In the genomic region with DNA sequence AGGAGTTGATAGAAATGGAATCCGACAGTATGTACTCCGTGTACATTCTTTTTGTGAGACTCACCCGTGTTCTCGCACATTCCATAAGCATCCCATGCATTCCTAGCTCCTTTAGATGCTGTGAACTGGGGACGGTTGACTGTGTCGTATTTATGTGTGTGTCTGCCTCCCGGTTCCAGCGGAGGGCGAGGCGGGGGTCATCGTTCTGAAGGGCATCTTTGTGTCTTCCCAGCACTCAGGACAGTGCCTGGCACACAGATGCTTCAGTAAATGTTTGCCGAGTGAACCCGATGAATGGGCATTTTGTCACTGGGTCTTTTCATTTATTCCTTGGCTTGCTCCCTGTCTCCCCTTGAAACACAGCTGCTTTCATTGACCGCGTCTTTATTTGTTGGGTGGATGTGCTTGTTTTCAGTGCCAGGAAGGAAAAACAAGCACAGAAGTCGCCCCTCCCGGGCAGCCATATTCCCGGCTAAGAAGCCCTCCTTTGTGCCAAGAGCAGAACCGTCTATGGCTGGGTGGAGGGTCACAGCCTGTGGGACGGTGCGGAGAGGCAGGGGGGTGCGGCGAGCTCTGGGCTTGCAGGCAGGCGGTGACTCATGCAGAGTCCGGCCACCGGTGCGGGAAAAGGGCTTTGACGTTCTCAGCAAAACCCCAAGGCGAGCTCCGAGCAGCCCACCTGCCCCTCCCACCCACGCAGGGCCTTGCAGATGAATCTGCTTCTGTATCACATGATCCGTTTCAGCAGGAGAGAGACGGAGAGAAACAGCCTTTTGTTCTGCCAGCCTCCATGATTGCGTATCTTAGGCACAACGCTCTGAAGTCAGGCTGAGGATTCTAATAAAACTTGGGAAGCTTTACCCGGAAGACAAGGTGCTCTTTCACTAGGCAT, we compare ENCODE assay signal across 8 cellular contexts. TPM values are rescaled to one million over a fixed set of nuclear protein-coding genes. Genes with fewer than 3 reads are reported as not detected.
DNase-seq lines count a peak whose midpoint lies in the region; ATAC-seq, FAIRE-seq and TF ChIP-seq lines count a peak whose summit lies in the region.

No MANE protein-coding gene starts in this region.

- H3K14ac ChIP-seq in H1 (ENCODE audit: insufficient read length), result no peak overlapping the region

- 51% methylated on average over 26 of the region's 36 CpGs for WGBS in A549 (ENCODE audit: missing lambda C conversion rate)
- WGBS in H1 (ENCODE audit: extremely low coverage in 1 of 2, insufficient coverage in 1 of 2, insufficient read length in 1 of 2, insufficient replicate concordance in 2 of 2, low coverage in 1 of 2, low lambda C conversion rate in 2 of 2, missing lambda C conversion rate in 1 of 2), 2 experiments, result 63% methylated on average over 36 of the region's 36 CpGs; no CpG with 5 or more reads in 1 of the 2 experiments
- 25 to 29% methylated on average over 36 of the region's 36 CpGs for WGBS in aorta, 2 donors

- FAIRE-seq in A549 (lab: Jason Lieb, UNC), result no peak
- FAIRE-seq in H1 (lab: Jason Lieb, UNC), result no peak

- H4K8ac ChIP-seq in H1 (ENCODE audit: extremely low read depth, insufficient read depth, low read length), result peak overlapping the region; percentile 52

- peak overlapping the region; percentile 56 for H3K18ac ChIP-seq in H1 (ENCODE audit: extremely low read depth, low read length)

- H3K79me2 ChIP-seq in H1 (ENCODE audit: control insufficient read depth in 1 of 2, insufficient read depth in 2 of 2, low read length in 2 of 2), result no peaks in the 10 kb centered on the region

- H3K4me2 ChIP-seq in A549, result peak overlapping the region; percentile 70
- H3K4me2 ChIP-seq in H1 (ENCODE audit: insufficient read depth in 1 of 2, low read depth in 2 of 2, low read length in 2 of 2), result peak overlapping the region; percentile 45 to 53; a peak in 3 of 4 replicates

- H2BK5ac ChIP-seq in H1 (ENCODE audit: low read depth, low read length), result peak overlapping the region; percentile 61; the same call in 1 of the 2 replicates

- H2AFZ ChIP-seq in H1 (ENCODE audit: low read length), result peak overlapping the region; percentile 94

- peak; percentile 44 to 65; a peak in 4 of 6 replicates for ATAC-seq in A549
- ATAC-seq in aorta (ENCODE audit: low FRiP score), result peak; percentile 65

- peak overlapping the region; percentile 63 for H4K91ac ChIP-seq in H1 (replicated peaks; ENCODE audit: insufficient read length, low read length)

- CTCF ChIA-PET in A549 (lab: Yijun Ruan, JAX), result interaction anchor here (0.6 to 6.8 kb wide), 7 partner anchors 9 to 494 kb away, joined by 3 to 54 read pairs (median 3); a partner anchor contains a TSS
- CTCF ChIA-PET in H1 (lab: Charles Lee; ENCODE audit: partially characterized antibody), result interaction anchor here (0.5 to 12.9 kb wide), 17 partner anchors 11 to 857 kb away, joined by 3 to 263 read pairs (median 3); a partner anchor contains a TSS

- no peaks in the 10 kb centered on the region for H3K23me2 ChIP-seq in H1 (ENCODE audit: low read depth, low read length)

- no peak overlapping the region for H2BK120ac ChIP-seq in H1 (replicated peaks; ENCODE audit: low read depth, low read length)

- intact Hi-C loops in aorta (cut with DNase I), result no loop called here

- H3K4ac ChIP-seq in H1 (replicated peaks; ENCODE audit: insufficient read length, low read depth, low read length), result no peak overlapping the region

- 0 out of 2 replicates have a peak overlapping the region, but pooled peaks have one; percentile 40 for H2BK15ac ChIP-seq in H1 (ENCODE audit: low read length)

- no peak overlapping the region for H4K5ac ChIP-seq in H1 (ENCODE audit: insufficient read length, low read depth, low read length)

- peak overlapping the region; percentile 70; the same call in 1 of the 2 replicates for H2BK12ac ChIP-seq in H1 (ENCODE audit: low read depth, low read length)

- H3K4me3 ChIP-seq in A549 (peak overlapping the region; percentile 31), H1 (ENCODE audit: extremely low read depth in 1 of 4, insufficient read depth in 2 of 4, low read depth in 3 of 4, low read length in 4 of 4) (no peak overlapping the region), aorta (ENCODE audit: low read length in 2 of 2) (no peak overlapping the region)

- H3K9me3 ChIP-seq in A549, result no peaks in the 10 kb centered on the region
- no peaks in the 10 kb centered on the region for H3K9me3 ChIP-seq in H1 (ENCODE audit: insufficient read depth in 2 of 2, low read depth in 1 of 2, low read length in 1 of 2)
- H3K9me3 ChIP-seq in aorta (ENCODE audit: control insufficient read depth, low read length), result no peaks in the 10 kb centered on the region

- DNase-seq in A549 (ENCODE audit: low read depth in 1 of 2, low spot score in 1 of 2), result peak; percentile 24 to 35
- DNase-seq in NCI-H2029 treated with DMSO at 0.1 percent for 48 hours (lab: John Stamatoyannopoulos, UW), result peak; percentile 91
- peak in 1 of 2 experiments; percentile 67 for DNase-seq in H1 (ENCODE audit: low read depth in 1 of 2, low spot score in 2 of 2)
- DNase-seq in midbrain (lab: John Stamatoyannopoulos, UW), result peak; percentile 94
- DNase-seq in aorta, result peak; percentile 79 to 88
- DNase-seq in NCI-H524 treated with DMSO at 0.1 percent for 48 hours (lab: John Stamatoyannopoulos, UW), result no peak
- no peak for DNase-seq in T-helper 2 cell
- DNase-seq in RKO (ENCODE audit: low spot score), result no peak

- no peaks in the 10 kb centered on the region for H4K20me1 ChIP-seq in H1 (replicated peaks in 1 of 2; ENCODE audit: control insufficient read depth in 1 of 2, insufficient read depth in 2 of 2, low read length in 2 of 2)

- no peaks in the 10 kb centered on the region for H3K36me3 ChIP-seq in H1 (ENCODE audit: control insufficient read depth in 2 of 4, insufficient read depth in 4 of 4, low read length in 3 of 4)
- no peaks in the 10 kb centered on the region for H3K36me3 ChIP-seq in aorta (ENCODE audit: control insufficient read depth in 1 of 2, insufficient read depth in 2 of 2, low read length in 1 of 2)

- TF ChIP-seq CTCF in A549 (IDR thresholded peaks at IDR 0.05), result no peak
- TF ChIP-seq CTCF in H1 (IDR thresholded peaks at IDR 0.05; ENCODE audit: control extremely low read depth in 1 of 3, insufficient read depth in 1 of 3, low read depth in 1 of 3, low read length in 3 of 3), result no peak

- no peak overlapping the region; a peak in 1 of 7 replicates for H3K9ac ChIP-seq in H1 (replicated peaks in 1 of 4; ENCODE audit: extremely low read depth in 1 of 4, low read depth in 3 of 4, low read length in 3 of 4)

- H3K27me3 ChIP-seq in H1 (replicated peaks in 1 of 4; ENCODE audit: control insufficient read depth in 3 of 4, extremely low read depth in 1 of 4, insufficient read depth in 3 of 4, low read length in 3 of 4) (no peaks in the 10 kb centered on the region; a peak in 2 of 7 replicates), aorta (ENCODE audit: control insufficient read depth in 1 of 2, insufficient read depth in 2 of 2, low read length in 1 of 2) (no peaks in the 10 kb centered on the region)

- H3K4me1 ChIP-seq in A549, result peaks cover 6% of the 10 kb centered on the region; the same call in 1 of the 3 replicates
- H3K4me1 ChIP-seq in H1 (replicated peaks in 1 of 4; ENCODE audit: control insufficient read depth in 3 of 4, insufficient read depth in 4 of 4, low read length in 3 of 4), result peaks cover 3 to 9% (median 7%) of the 10 kb centered on the region in 4 experiments; a peak in 6 of 7 replicates
- no peaks in the 10 kb centered on the region for H3K4me1 ChIP-seq in aorta (ENCODE audit: control insufficient read depth in 1 of 2, insufficient read depth in 2 of 2, low read length in 2 of 2)

- POLR2A ChIA-PET in A549 (lab: Yijun Ruan, JAX) (interaction anchor here (1.7 kb wide), 1 partner anchor 16 kb away, joined by 5 read pairs; no protein-coding TSS in a partner anchor), H1 (lab: Charles Lee; ENCODE audit: partially characterized antibody) (interaction anchor here (0.7 to 10.7 kb wide), 12 partner anchors 8 to 248 kb away, joined by 3 to 122 read pairs (median 4); a partner anchor contains a TSS)

- H2AK5ac ChIP-seq in H1 (ENCODE audit: low read depth, low read length), result no peak overlapping the region

- H3K27ac ChIP-seq in A549 (peak overlapping the region; percentile 59 to 79; a peak in 5 of 6 replicates), H1 (ENCODE audit: low read depth, low read length) (no peak overlapping the region), aorta (ENCODE audit: low read depth in 1 of 2, low read length in 2 of 2) (no peak overlapping the region)

- no peak overlapping the region for H3K23ac ChIP-seq in H1 (ENCODE audit: insufficient read length)

- TF ChIP-seq EP300 in A549 (IDR thresholded peaks at IDR 0.05), result no peak
- TF ChIP-seq EP300 in H1 (IDR thresholded peaks at IDR 0.05; ENCODE audit: borderline replicate concordance in 1 of 2, low read depth in 2 of 2, low read length in 2 of 2), result no peak

- TF ChIP-seq POLR2A in A549 (IDR thresholded peaks at IDR 0.05; ENCODE audit: low read length) (no peak), H1 (IDR thresholded peaks at IDR 0.05; ENCODE audit: control extremely low read depth in 1 of 2, low read depth in 2 of 2, low read length in 2 of 2) (no peak)

- H2BK20ac ChIP-seq in H1 (ENCODE audit: low read length), result peak overlapping the region; percentile 92; the same call in 1 of the 2 replicates

- no peak for TF ChIP-seq RAD21 in A549 (conservative IDR thresholded peaks at IDR 0.05 in 1 of 2, IDR thresholded peaks at IDR 0.05 in 1 of 2)
- no peak for TF ChIP-seq RAD21 in H1 (IDR thresholded peaks at IDR 0.05 in 1 of 2, conservative IDR thresholded peaks at IDR 0.05 in 1 of 2; ENCODE audit: low read depth in 2 of 2, low read length in 2 of 2)

- no peak overlapping the region for H3K56ac ChIP-seq in H1 (replicated peaks; ENCODE audit: insufficient read length, low read depth, low read length)

- no peaks in the 10 kb centered on the region for H3K79me1 ChIP-seq in H1 (ENCODE audit: low read depth, low read length)

RNA-seq across cellular contexts. Expression of a gene that starts 11.2 kb away (rescaled TPM):
- polyA plus RNA-seq in A549 (2011; rRNA removed) (12.9 and 15.0 TPM in 2 replicates), A549 (2017; fragmentation: RNase III; extraction: RNeasy Plus Mini Kit Qiagen cat#74134 plus additional on column Dnase treatment) (21.9 to 24.0 TPM (median 23.1 TPM) in 3 replicates), H1 (2011; rRNA removed) (113 and 127 TPM in 2 replicates), aorta (10 to 100 TPM; 27.7 to 38.2 TPM)
- 66.9 and 80.0 TPM in 2 replicates for polyA plus RNA-seq in A549 (2012; cell fraction: cytosol; rRNA removed)
- polyA plus RNA-seq in A549 (2012; cell fraction: nucleus; rRNA removed), result 36.7 and 50.6 TPM in 2 replicates
- 9.2 and 9.9 TPM in 2 replicates for polyA minus RNA-seq in A549 (2011; rRNA and poly(A)+ RNA removed)
- total RNA-seq in H1 (2021; fragmentation: NEBNext Ultra II Directional; extraction: Animal tissue kit (Norgen Biotek cat#: 25700)), result 40.6 and 45.6 TPM in 2 replicates
- 91.5 TPM for polyA plus RNA-seq in H1 (2011; cell fraction: cytosol; rRNA removed)
- polyA plus RNA-seq in H1 (2011; cell fraction: nucleus; rRNA removed), result 70.8 TPM
- 29.6 to 57.7 TPM (median 54.4 TPM) in 4 replicates for polyA plus RNA-seq in H1 (2012, experiment 1 of 2)
- polyA plus RNA-seq in H1 (2012, experiment 2 of 2), result 47.1 TPM
- 52.3 TPM for polyA plus RNA-seq in H1 (2013, experiment 1 of 2)
- polyA plus RNA-seq in H1 (2013, experiment 2 of 2), result 56.2 TPM
- polyA minus RNA-seq in H1 (2011; rRNA and poly(A)+ RNA removed), result 21.4 and 30.4 TPM in 2 replicates
- polyA minus RNA-seq in H1 (2011; cell fraction: cytosol; rRNA and poly(A)+ RNA removed), result 15.4 TPM
- 39.9 TPM for polyA minus RNA-seq in H1 (2011; cell fraction: nucleus; rRNA and poly(A)+ RNA removed)
- 10 to 100 TPM; 12.0 to 24.3 TPM for total RNA-seq in aorta

RNA-seq across cellular contexts. Expression of a gene that starts 20.0 kb away (rescaled TPM):
- 9.0 and 10.8 TPM in 2 replicates for polyA plus RNA-seq in A549 (2011; rRNA removed)
- polyA plus RNA-seq in A549 (2012; cell fraction: cytosol; rRNA removed), result 28.9 and 33.7 TPM in 2 replicates
- 29.8 and 39.4 TPM in 2 replicates for polyA plus RNA-seq in A549 (2012; cell fraction: nucleus; rRNA removed)
- polyA plus RNA-seq in A549 (2017; fragmentation: RNase III; extraction: RNeasy Plus Mini Kit Qiagen cat#74134 plus additional on column Dnase treatment), result 15.7 to 19.0 TPM (median 18.0 TPM) in 3 replicates
- 11.9 and 13.0 TPM in 2 replicates for polyA minus RNA-seq in A549 (2011; rRNA and poly(A)+ RNA removed)
- total RNA-seq in H1 (2021; fragmentation: NEBNext Ultra II Directional; extraction: Animal tissue kit (Norgen Biotek cat#: 25700)), result 599 and 612 TPM in 2 replicates
- 722 and 951 TPM in 2 replicates for polyA plus RNA-seq in H1 (2011; rRNA removed)
- polyA plus RNA-seq in H1 (2011; cell fraction: cytosol; rRNA removed), result 899 TPM
- 619 TPM for polyA plus RNA-seq in H1 (2011; cell fraction: nucleus; rRNA removed)
- polyA plus RNA-seq in H1 (2012, experiment 1 of 2), result 543 to 843 TPM (median 779 TPM) in 4 replicates
- polyA plus RNA-seq in H1 (2012, experiment 2 of 2), result 645 TPM
- polyA plus RNA-seq in H1 (2013, experiment 1 of 2), result 579 TPM
- 581 TPM for polyA plus RNA-seq in H1 (2013, experiment 2 of 2)
- polyA minus RNA-seq in H1 (2011; rRNA and poly(A)+ RNA removed), result 449 and 484 TPM in 2 replicates
- polyA minus RNA-seq in H1 (2011; cell fraction: cytosol; rRNA and poly(A)+ RNA removed), result 482 TPM
- 267 TPM for polyA minus RNA-seq in H1 (2011; cell fraction: nucleus; rRNA and poly(A)+ RNA removed)
- 1 to 10 TPM; 5.6 to 6.3 TPM for total RNA-seq in aorta
- 1 to 10 TPM; 2.8 to 4.3 TPM for polyA plus RNA-seq in aorta

Comparison
In these comparisons a context has a peak if more than half of its experiments do, and no peak if none do; other contexts are left out.
1. DNase-seq: peak in A549 (2 of 2), NCI-H2029 treated with DMSO at 0.1 percent for 48 hours (single experiment), midbrain (single experiment) and aorta (2 of 2); none in NCI-H524 treated with DMSO at 0.1 percent for 48 hours (single experiment), T-helper 2 cell (0 of 5) and RKO (single experiment).
2. H3K27ac ChIP-seq: peak in A549 (2 of 2); none in H1 (single experiment) and aorta (0 of 2).
3. RNA of a gene that starts 20.0 kb away (polyA plus RNA-seq): 543 to 951 TPM in H1; 9.0 to 39.4 TPM in A549 and 2.8 to 4.3 TPM in aorta; every median in the first group is over 10 times any median in the second.